In genomic region chr7:109699661-109700060, GRCh38 we compare ENCODE assay signal across 8 cellular contexts.
"Had no signal": no experiment of that assay in that cellular context is flagged by ENCODE, and none has a peak within 500 bp of the region (broad histone marks: within the 10 kb centered on the region; RNA-seq: fewer than 3 reads in every experiment).

No MANE protein-coding gene starts in this region.

- DNase-seq: H7, HFFc6, IMR-90, Kasumi-1, KG1 had no signal

- ATAC-seq: GM23338, HCT116, K562 had no signal
